Comparison of ENCODE assay signal across 9 cellular contexts in genomic region chr1:161390559-161390858, GRCh38. TPM values are rescaled to one million over a fixed set of nuclear protein-coding genes. Genes with fewer than 3 reads are reported as not detected.
A peak's percentile ranks its signal among the peaks of the same experiment; 100 is the strongest.
DNase-seq lines count a peak whose midpoint lies in the region; ATAC-seq, FAIRE-seq and TF ChIP-seq lines count a peak whose summit lies in the region.
"Had no signal": no experiment of that assay in that cellular context is flagged by ENCODE, and none has a peak within 500 bp of the region (broad histone marks: within the 10 kb centered on the region; RNA-seq: fewer than 3 reads in every experiment).

No MANE protein-coding gene starts in this region.

- peak overlapping the region; percentile 97 for H3K27ac Mint-ChIP-seq in activated T-cell treated with anti-CD3 and anti-CD28 coated beads, Interleukin-2, amount 50 U/mL, for 72 hours

- H3K36me3 ChIP-seq in spleen: no peaks in the 10 kb centered on the region

- no peak for DNase-seq in activated T-cell treated with anti-CD3 and anti-CD28 coated beads, Interleukin-2, amount 50 U/mL, for 72 hours
- DNase-seq in activated T-cell treated with anti-CD3 and anti-CD28 coated beads for 4 hours (no peak), SW480 (ENCODE audit: low spot score) (peak; percentile 30), foreskin melanocyte (peak; percentile 20), spleen (no peak), frontal cortex (ENCODE audit: low spot score in 2 of 2) (no peak), GM19239 (ENCODE audit: insufficient read length, low spot score) (no peak), AML-193 (lab: John Stamatoyannopoulos, UW) (no peak)

- H3K27me3 Mint-ChIP-seq in activated T-cell treated with anti-CD3 and anti-CD28 coated beads, Interleukin-2, amount 50 U/mL, for 72 hours (ENCODE audit: low read depth): no peaks in the 10 kb centered on the region

- intact Hi-C loops in spleen (cut with DNase I; ENCODE audit: low total_unique reads): no loop called here

- TF ChIP-seq POLR2A in spleen (IDR thresholded peaks at IDR 0.05): no peak

- WGBS in spleen, 5 donors: 6 to 15% (median 8%) methylated on average over 13 of the region's 13 CpGs

- no peaks in the 10 kb centered on the region for H3K27me3 ChIP-seq in spleen (replicated peaks in 1 of 7)

- no peak for FAIRE-seq in frontal cortex (lab: Jason Lieb, UNC)
- no peak for FAIRE-seq in GM19239 (lab: Jason Lieb, UNC)
- FAIRE-seq: endometrium had no signal

- TF ChIP-seq CTCF in spleen (IDR thresholded peaks at IDR 0.05 in 8 of 11, conservative IDR thresholded peaks at IDR 0.05 in 3 of 11): no peak

- peaks cover 13 to 37% (median 25%) of the 10 kb centered on the region in 6 donors for H3K4me1 ChIP-seq in spleen

- peak overlapping the region; percentile 45 to 79 (median 52) for H3K4me3 ChIP-seq in spleen

- peaks cover 0 to 4% of the 10 kb centered on the region in 2 donors for H3K36me3 Mint-ChIP-seq in activated T-cell treated with anti-CD3 and anti-CD28 coated beads, Interleukin-2, amount 50 U/mL, for 72 hours (ENCODE audit: insufficient read depth in 2 of 2)

- H3K27ac ChIP-seq in spleen: peak overlapping the region; percentile 73 to 96 (median 88)

- H3K4me3 Mint-ChIP-seq in activated T-cell treated with anti-CD3 and anti-CD28 coated beads, Interleukin-2, amount 50 U/mL, for 72 hours: peak overlapping the region; percentile 84 to 96

- H3K4me1 Mint-ChIP-seq in activated T-cell treated with anti-CD3 and anti-CD28 coated beads, Interleukin-2, amount 50 U/mL, for 72 hours (ENCODE audit: low read depth): peaks cover 59% of the 10 kb centered on the region

- no peaks in the 10 kb centered on the region for H3K9me3 Mint-ChIP-seq in activated T-cell treated with anti-CD3 and anti-CD28 coated beads, Interleukin-2, amount 50 U/mL, for 72 hours

- ATAC-seq in activated T-cell treated with anti-CD3 and anti-CD28 coated beads, Interleukin-2, amount 50 U/mL, for 72 hours (replicated peaks in 1 of 2): peak; percentile 1 to 2

- H3K9me3 ChIP-seq in spleen: no peaks in the 10 kb centered on the region

RNA-seq across cellular contexts. Expression of gene CFAP126, which starts 22.8 kb away (rescaled TPM):
- total RNA-seq in activated T-cell treated with anti-CD3 and anti-CD28 coated beads, Interleukin-2, amount 50 U/mL, for 72 hours: under 1 TPM in 1 of 2 donors, not detected in 1; 0.76 TPM
- total RNA-seq in spleen (not detected), frontal cortex (not detected)
- not detected for polyA plus RNA-seq in spleen

Comparison
In these comparisons a context has a peak if more than half of its experiments do, and no peak if none do; other contexts are left out.
1. DNase-seq: peak in SW480 (single experiment) and foreskin melanocyte (single experiment); none in activated T-cell treated with anti-CD3 and anti-CD28 coated beads, Interleukin-2, amount 50 U/mL, for 72 hours (0 of 2), activated T-cell treated with anti-CD3 and anti-CD28 coated beads for 4 hours (single experiment), spleen (single experiment), frontal cortex (0 of 2), GM19239 (single experiment) and AML-193 (0 of 2).